Comparison of ENCODE assay signal across 8 cellular contexts in the genomic region with DNA sequence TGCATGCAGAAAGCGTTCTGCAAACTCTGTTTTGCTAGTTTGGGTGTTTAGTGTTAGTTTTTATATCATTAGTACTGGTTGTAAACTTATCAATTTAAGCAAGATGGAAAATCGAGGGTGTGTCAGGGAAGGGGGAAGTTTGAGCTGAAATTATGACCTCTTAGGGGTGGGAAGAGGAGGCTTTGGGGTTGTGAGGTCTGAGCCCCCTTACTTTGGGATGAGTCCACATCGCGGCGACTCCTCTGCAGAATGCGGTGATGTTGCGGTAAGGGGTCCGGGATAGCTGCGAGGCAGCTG. TPM values are rescaled to one million over a fixed set of nuclear protein-coding genes. Genes with fewer than 3 reads are reported as not detected.
A peak's percentile ranks its signal among the peaks of the same experiment; 100 is the strongest.
DNase-seq lines count a peak whose midpoint lies in the region; ATAC-seq lines count a peak whose summit lies in the region.

No MANE protein-coding gene starts in this region.

- peak overlapping the region; percentile 99 for H3K27ac Mint-ChIP-seq in stimulated activated naive CD8-positive, alpha-beta T cell treated with anti-CD3 and anti-CD28 coated beads, Interleukin-15, Interleukin-2, amounts not matched to agents 100 ng/mL and 50 ng/mL, for 24 hours
- H3K27ac Mint-ChIP-seq in activated T-helper 17 cell treated with anti-CD3 and anti-CD28 coated beads, Interleukin-2, amount 50 U/mL, for 72 hours = peak overlapping the region; percentile 100
- H3K27ac Mint-ChIP-seq in memory B cell = peak overlapping the region; percentile 100

- H3K27me3 Mint-ChIP-seq in stimulated activated naive CD8-positive, alpha-beta T cell treated with anti-CD3 and anti-CD28 coated beads, Interleukin-15, Interleukin-2, amounts not matched to agents 100 ng/mL and 50 ng/mL, for 24 hours = peaks cover 4% of the 10 kb centered on the region
- no peaks in the 10 kb centered on the region for H3K27me3 Mint-ChIP-seq in activated T-helper 17 cell treated with anti-CD3 and anti-CD28 coated beads, Interleukin-2, amount 50 U/mL, for 72 hours
- H3K27me3 Mint-ChIP-seq in memory B cell = no peaks in the 10 kb centered on the region

- H3K9me3 Mint-ChIP-seq in stimulated activated naive CD8-positive, alpha-beta T cell treated with anti-CD3 and anti-CD28 coated beads, Interleukin-15, Interleukin-2, amounts not matched to agents 100 ng/mL and 50 ng/mL, for 24 hours = no peaks in the 10 kb centered on the region
- H3K9me3 Mint-ChIP-seq in activated T-helper 17 cell treated with anti-CD3 and anti-CD28 coated beads, Interleukin-2, amount 50 U/mL, for 72 hours = peaks cover 3% of the 10 kb centered on the region
- H3K9me3 Mint-ChIP-seq in memory B cell = no peaks in the 10 kb centered on the region

- no peak for ATAC-seq in stimulated activated naive CD8-positive, alpha-beta T cell treated with anti-CD3 and anti-CD28 coated beads, Interleukin-15, Interleukin-2, amounts not matched to agents 100 U/mL and 50 U/mL, for 24 hours
- no peak for ATAC-seq in activated T-helper 17 cell treated with anti-CD3 and anti-CD28 coated beads, Interleukin-2, amount 50 U/mL, for 72 hours (replicated peaks)
- ATAC-seq in memory B cell (ENCODE audit: low read depth) = no peak
- no peak for ATAC-seq in HG02678 (IDR thresholded peaks at IDR 0.05; ENCODE audit: unreplicated experiment)

- DNase-seq in stimulated activated naive CD8-positive, alpha-beta T cell treated with anti-CD3 and anti-CD28 coated beads, Interleukin-15, Interleukin-2, amounts not matched to agents 100 U/mL and 50 U/mL, for 24 hours = no peak
- DNase-seq in memory B cell (ENCODE audit: low spot score in 2 of 2) (no peak), NCI-H226 (no peak)
- DNase-seq in stimulated activated CD4-positive, alpha-beta T cell treated with anti-CD3 and anti-CD28 coated beads, Interleukin-15, amount 100 ng/mL, for 24 hours = no peak
- DNase-seq in activated CD8-positive, alpha-beta memory T cell treated with anti-CD3 and anti-CD28 coated beads, Interleukin-2, amount 50 U/mL, for 4 hours = no peak

- peaks cover 8% of the 10 kb centered on the region for H3K36me3 Mint-ChIP-seq in stimulated activated naive CD8-positive, alpha-beta T cell treated with anti-CD3 and anti-CD28 coated beads, Interleukin-15, Interleukin-2, amounts not matched to agents 100 ng/mL and 50 ng/mL, for 24 hours (ENCODE audit: low read depth)
- peaks cover 13% of the 10 kb centered on the region for H3K36me3 Mint-ChIP-seq in activated T-helper 17 cell treated with anti-CD3 and anti-CD28 coated beads, Interleukin-2, amount 50 U/mL, for 72 hours (ENCODE audit: low read depth)
- peaks cover 2% of the 10 kb centered on the region for H3K36me3 Mint-ChIP-seq in memory B cell

- peaks cover 19% of the 10 kb centered on the region for H3K4me1 Mint-ChIP-seq in stimulated activated naive CD8-positive, alpha-beta T cell treated with anti-CD3 and anti-CD28 coated beads, Interleukin-15, Interleukin-2, amounts not matched to agents 100 ng/mL and 50 ng/mL, for 24 hours (ENCODE audit: low read depth)
- peaks cover 14% of the 10 kb centered on the region for H3K4me1 Mint-ChIP-seq in activated T-helper 17 cell treated with anti-CD3 and anti-CD28 coated beads, Interleukin-2, amount 50 U/mL, for 72 hours
- H3K4me1 Mint-ChIP-seq in memory B cell = peaks cover 12% of the 10 kb centered on the region

- peak overlapping the region; percentile 83 for H3K4me3 Mint-ChIP-seq in stimulated activated naive CD8-positive, alpha-beta T cell treated with anti-CD3 and anti-CD28 coated beads, Interleukin-15, Interleukin-2, amounts not matched to agents 100 ng/mL and 50 ng/mL, for 24 hours
- peak overlapping the region; percentile 94 for H3K4me3 Mint-ChIP-seq in activated T-helper 17 cell treated with anti-CD3 and anti-CD28 coated beads, Interleukin-2, amount 50 U/mL, for 72 hours
- peak overlapping the region; percentile 93 for H3K4me3 Mint-ChIP-seq in memory B cell

RNA-seq across cellular contexts. Expression of gene NDUFS7, which starts 0.7 kb away (rescaled TPM):
- 10 to 100 TPM; 51.5 to 87.9 TPM for total RNA-seq in activated T-helper 17 cell treated with anti-CD3 and anti-CD28 coated beads, Interleukin-2, amount 50 U/mL, for 72 hours

RNA-seq across cellular contexts. Expression of gene GAMT, which starts 18.4 kb away (rescaled TPM):
- total RNA-seq in activated T-helper 17 cell treated with anti-CD3 and anti-CD28 coated beads, Interleukin-2, amount 50 U/mL, for 72 hours = 10 to 100 TPM in 1 of 2 donors, 1 to 10 TPM in 1; 4.9 to 11.2 TPM

RNA-seq across cellular contexts. Expression of gene DAZAP1, which starts 24.4 kb away (rescaled TPM):
- 100 to 1,000 TPM; 161 to 271 TPM for total RNA-seq in activated T-helper 17 cell treated with anti-CD3 and anti-CD28 coated beads, Interleukin-2, amount 50 U/mL, for 72 hours

RNA-seq across cellular contexts. Expression of gene RPS15, which starts 55.2 kb away (rescaled TPM):
- total RNA-seq in activated T-helper 17 cell treated with anti-CD3 and anti-CD28 coated beads, Interleukin-2, amount 50 U/mL, for 72 hours = 1,000 to 10,000 TPM; 1,611 to 1,688 TPM
